28 cellular contexts compared by ENCODE assay signal in genomic region chr6:70575899-70576298, GRCh38. TPM values are rescaled to one million over a fixed set of nuclear protein-coding genes. Genes with fewer than 3 reads are reported as not detected.
DNase-seq lines count a peak whose midpoint lies in the region; ATAC-seq and TF ChIP-seq lines count a peak whose summit lies in the region.
"Had no signal": no experiment of that assay in that cellular context is flagged by ENCODE, and none has a peak within 500 bp of the region (broad histone marks: within the 10 kb centered on the region; RNA-seq: fewer than 3 reads in every experiment).

No MANE protein-coding gene starts in this region.

- peak overlapping the region; percentile 71 for H3K27ac ChIP-seq in parathyroid adenoma
- H3K27ac ChIP-seq: cardiac muscle cell, colonic mucosa, epithelial cell of prostate, SJCRH30, tibial artery had no signal

- no peak for TF ChIP-seq CTCF in parathyroid adenoma (IDR thresholded peaks at IDR 0.05)

- H3K27me3 ChIP-seq in parathyroid adenoma (ENCODE audit: control insufficient read depth, insufficient read depth, low read length), result no peaks in the 10 kb centered on the region
- H3K27me3 ChIP-seq: cardiac muscle cell, colonic mucosa, SJCRH30, tibial artery had no signal

- no peak for TF ChIP-seq EP300 in Ishikawa (IDR thresholded peaks at IDR 0.05; ENCODE audit: borderline replicate concordance)

- H3K4me2 ChIP-seq in parathyroid adenoma (ENCODE audit: low read length), result peak overlapping the region; percentile 43

- TF ChIP-seq RAD21 in Ishikawa (IDR thresholded peaks at IDR 0.05; ENCODE audit: low read depth), result no peak

- ATAC-seq in esophagus mucosa (peak; percentile 96), GM18907 (IDR thresholded peaks at IDR 0.05; ENCODE audit: unreplicated experiment) (no peak)
- ATAC-seq: activated CD4-positive, CD25-positive, alpha-beta regulatory T cell treated with anti-CD3 and anti-CD28 coated beads, Interleukin-2, amount 50 U/mL, for 24 hours; stimulated activated naive CD8-positive, alpha-beta T cell treated with anti-CD3 and anti-CD28 coated beads, Interleukin-15, amount 100 ng/mL, for 72 hours; T-cell had no signal

- peak overlapping the region; percentile 38 for H2AFZ ChIP-seq in parathyroid adenoma

- H3K79me2 ChIP-seq in parathyroid adenoma, result peaks cover 4% of the 10 kb centered on the region

- H3K9me3 ChIP-seq in parathyroid adenoma (ENCODE audit: control insufficient read depth, low read length), result no peaks in the 10 kb centered on the region
- H3K9me3 ChIP-seq: colonic mucosa, SJCRH30, tibial artery had no signal

- peak overlapping the region; percentile 15 for H3K4me3 ChIP-seq in parathyroid adenoma (ENCODE audit: low read depth, low read length)
- H3K4me3 ChIP-seq: cardiac muscle cell, colonic mucosa, SJCRH30, tibial artery had no signal

- peaks cover 6% of the 10 kb centered on the region for H3K4me1 ChIP-seq in parathyroid adenoma
- H3K4me1 ChIP-seq: colonic mucosa, SJCRH30, tibial artery had no signal

- H3K9ac ChIP-seq in parathyroid adenoma, result no peak overlapping the region

- DNase-seq in DMS79 treated with DMSO at 0.1 percent for 48 hours (lab: John Stamatoyannopoulos, UW), result peak; percentile 21
- DNase-seq in KG1 (lab: John Stamatoyannopoulos, UW), result no peak
- DNase-seq in activated effector memory CD4-positive, alpha-beta T cell treated with anti-CD3 and anti-CD28 coated beads, Interleukin-2, amount 50 U/mL, for 16 hours, result no peak
- DNase-seq: activated CD4-positive, alpha-beta memory T cell treated with anti-CD3 and anti-CD28 coated beads, Interleukin-2, amount 10 ng/mL, durations not matched to agents 7 days and 5 days; aorta; C1 segment of cervical spinal cord; Calu3; colonic mucosa; effector CD8-positive, alpha-beta T cell; HCEC 1CT; head of caudate nucleus; Kasumi-1; MV-4-11; NCI-H146; NCI-H2171 treated with DMSO at 0.1 percent for 48 hours; NCI-H524 treated with DMSO at 0.1 percent for 48 hours; nucleus accumbens; SJCRH30; stimulated activated naive CD8-positive, alpha-beta T cell treated with anti-CD3 and anti-CD28 coated beads, Interleukin-15, amount 100 ng/mL, for 72 hours; T-cell; tibial artery had no signal

- H3K36me3 ChIP-seq in parathyroid adenoma (ENCODE audit: control insufficient read depth, insufficient read depth, low read length), result no peaks in the 10 kb centered on the region
- H3K36me3 ChIP-seq: colonic mucosa, SJCRH30 had no signal

TF ChIP-seq in Ishikawa, 13 proteins besides CTCF, POLR2A, EP300 and RAD21:
- TF ChIP-seq ZBTB7A (IDR thresholded peaks at IDR 0.05; ENCODE audit: low read depth) (no peak), USF1 (IDR thresholded peaks at IDR 0.05) (no peak), CEBPB (IDR thresholded peaks at IDR 0.05) (peak; percentile 41; the same call in 1 of the 2 replicates), CREB1 (IDR thresholded peaks at IDR 0.05; ENCODE audit: low read depth) (no peak), EGR1 (IDR thresholded peaks at IDR 0.05) (no peak), NFIC (IDR thresholded peaks at IDR 0.05) (no peak)

RNA-seq across cellular contexts. Expression of gene SDHAF4, which starts 9.2 kb away (rescaled TPM):
- 11.7 TPM for total RNA-seq in esophagus mucosa
